ENCODE assay signal across 15 cellular contexts in the genomic region with DNA sequence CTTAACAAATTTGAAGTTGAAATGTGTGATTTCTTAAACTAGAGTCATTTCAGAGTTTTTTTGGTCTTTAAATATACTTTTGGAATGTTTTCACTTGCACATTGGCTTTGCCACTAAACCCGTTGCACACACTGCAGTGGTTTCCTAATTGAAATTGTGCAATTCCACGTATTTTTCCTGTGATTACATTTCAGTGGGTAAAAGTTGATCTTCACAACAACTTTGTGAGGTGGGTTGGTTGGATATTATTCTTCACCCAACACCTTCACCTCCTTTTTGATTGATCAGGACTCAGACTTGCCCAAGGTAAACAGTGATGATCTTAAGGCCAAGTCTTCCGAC.
"Had no signal": no experiment of that assay in that cellular context is flagged by ENCODE, and none has a peak within 500 bp of the region (broad histone marks: within the 10 kb centered on the region; RNA-seq: fewer than 3 reads in every experiment).

No MANE protein-coding gene starts in this region.

- ATAC-seq: activated CD4-positive, alpha-beta T cell treated with anti-CD3 and anti-CD28 coated beads for 36 hours; left ventricle myocardium superior; psoas muscle had no signal

- H3K27ac Mint-ChIP-seq: activated CD4-positive, alpha-beta memory T cell treated with anti-CD3 and anti-CD28 coated beads for 36 hours; activated CD4-positive, alpha-beta T cell treated with anti-CD3 and anti-CD28 coated beads for 36 hours; activated naive CD4-positive, alpha-beta T cell treated with anti-CD3 and anti-CD28 coated beads, Interleukin-2, amount 10 ng/mL, durations not matched to agents 7 days and 5 days; activated T-cell treated with anti-CD3 and anti-CD28 coated beads, Interleukin-2, amount 50 U/mL, for 24 hours had no signal

- H3K27me3 Mint-ChIP-seq: activated CD4-positive, alpha-beta memory T cell treated with anti-CD3 and anti-CD28 coated beads for 36 hours; activated T-cell treated with anti-CD3 and anti-CD28 coated beads, Interleukin-2, amount 50 U/mL, for 24 hours had no signal

- H3K4me1 Mint-ChIP-seq: activated naive CD4-positive, alpha-beta T cell treated with anti-CD3 and anti-CD28 coated beads, Interleukin-2, amount 10 ng/mL, durations not matched to agents 7 days and 5 days had no signal

- H3K4me3 Mint-ChIP-seq: activated CD4-positive, alpha-beta memory T cell treated with anti-CD3 and anti-CD28 coated beads for 36 hours; activated CD4-positive, alpha-beta T cell treated with anti-CD3 and anti-CD28 coated beads for 36 hours; activated naive CD4-positive, alpha-beta T cell treated with anti-CD3 and anti-CD28 coated beads, Interleukin-2, amount 10 ng/mL, durations not matched to agents 7 days and 5 days; activated T-cell treated with anti-CD3 and anti-CD28 coated beads, Interleukin-2, amount 50 U/mL, for 24 hours; nephron had no signal

- H3K27ac ChIP-seq: psoas muscle, sigmoid colon, thoracic aorta, WERI-Rb-1 had no signal

- H3K36me3 ChIP-seq: sigmoid colon, stomach, thoracic aorta, WERI-Rb-1 had no signal

- DNase-seq: activated CD4-positive, alpha-beta memory T cell treated with anti-CD3 and anti-CD28 coated beads for 36 hours; activated CD4-positive, alpha-beta T cell treated with anti-CD3 and anti-CD28 coated beads for 36 hours; activated naive CD4-positive, alpha-beta T cell treated with anti-CD3 and anti-CD28 coated beads, Interleukin-2, amount 10 ng/mL, durations not matched to agents 7 days and 5 days; activated T-cell treated with anti-CD3 and anti-CD28 coated beads, Interleukin-2, amount 50 U/mL, for 24 hours; cortex of kidney; effector memory CD4-positive, alpha-beta T cell; left ventricle myocardium superior; nucleus accumbens; psoas muscle; sigmoid colon; stimulated activated CD4-positive, alpha-beta T cell treated with anti-CD3 and anti-CD28 coated beads, Interleukin-1b, Interleukin-23, amount 100 ng/mL, for 48 hours; stomach; WERI-Rb-1 had no signal

- H3K4me3 ChIP-seq: psoas muscle, sigmoid colon, stomach, thoracic aorta had no signal

- H3K4me1 ChIP-seq: sigmoid colon had no signal

- H3K9me3 Mint-ChIP-seq: activated CD4-positive, alpha-beta memory T cell treated with anti-CD3 and anti-CD28 coated beads for 36 hours; activated T-cell treated with anti-CD3 and anti-CD28 coated beads, Interleukin-2, amount 50 U/mL, for 24 hours; nephron had no signal

- H3K9me3 ChIP-seq: psoas muscle, sigmoid colon, stomach, thoracic aorta had no signal

- H3K27me3 ChIP-seq: sigmoid colon, stomach had no signal
